Comparison of ENCODE assay signal across 10 cellular contexts in genomic region chr1:100622037-100622436, GRCh38.
DNase-seq lines count a peak whose midpoint lies in the region; ATAC-seq, FAIRE-seq and TF ChIP-seq lines count a peak whose summit lies in the region.
"Had no signal": no experiment of that assay in that cellular context is flagged by ENCODE, and none has a peak within 500 bp of the region (broad histone marks: within the 10 kb centered on the region; RNA-seq: fewer than 3 reads in every experiment).

No MANE protein-coding gene starts in this region.

- TF ChIP-seq RAD21 in HepG2 (CRISPR knock-in tag; IDR thresholded peaks at IDR 0.05), result no peak

- H3K4me3 Mint-ChIP-seq in Caco-2 (ENCODE audit: unreplicated experiment), result no peak overlapping the region

- no peaks in the 10 kb centered on the region for H3K9me3 Mint-ChIP-seq in Caco-2 (ENCODE audit: unreplicated experiment)

- H3K4me1 Mint-ChIP-seq in Caco-2 (ENCODE audit: low read depth, unreplicated experiment), result no peaks in the 10 kb centered on the region

- no peak overlapping the region for H3K9ac ChIP-seq in HepG2 (ENCODE audit: insufficient read depth, low read depth, low read length)

- H3K36me3 Mint-ChIP-seq in Caco-2 (ENCODE audit: insufficient read depth, unreplicated experiment), result no peaks in the 10 kb centered on the region

- WGBS in HepG2 (ENCODE audit: low lambda C conversion rate), result 0% methylated on average over 1 of the region's 1 CpG

- no peaks in the 10 kb centered on the region for H3K27me3 ChIP-seq in brain microvascular endothelial cell (replicated peaks)
- no peaks in the 10 kb centered on the region; a peak in 1 of 5 replicates for H3K27me3 ChIP-seq in HepG2 (ENCODE audit: control insufficient read depth in 1 of 2, insufficient read depth in 2 of 2, low read length in 2 of 2)
- no peaks in the 10 kb centered on the region for H3K27me3 ChIP-seq in Caco-2 (replicated peaks; ENCODE audit: control insufficient read depth, insufficient read depth, low read length)

- H3K4me1 ChIP-seq in HepG2 (ENCODE audit: insufficient read depth, low read length) (no peaks in the 10 kb centered on the region), Caco-2 (no peaks in the 10 kb centered on the region)

- in situ Hi-C loops in brain microvascular endothelial cell (cut with HindIII; ENCODE audit: low pct_ligation_motif_present, low sequenced_read_pairs), result loop anchor here (10.0 kb wide), 1 partner anchor 243 kb away; no protein-coding TSS in a partner anchor
- in situ Hi-C loops in HepG2 (cut with HindIII; ENCODE audit: extremely low pct_ligation_motif_present, low pct_unique_long_range_greater_than_20kb), result no loop called here

- H3K27ac ChIP-seq in brain microvascular endothelial cell (peak overlapping the region; percentile 96), HepG2 (ENCODE audit: extremely low read length, insufficient read depth, low read length) (no peak overlapping the region)

- TF ChIP-seq EP300 in HepG2 (IDR thresholded peaks at IDR 0.05; ENCODE audit: low read depth in 2 of 2, low read length in 2 of 2), result no peak
- TF ChIP-seq EP300 in HepG2 (CRISPR knock-in tag; IDR thresholded peaks at IDR 0.05; ENCODE audit: borderline replicate concordance), result no peak

- no peak for FAIRE-seq in HepG2 (lab: Jason Lieb, UNC)
- FAIRE-seq: endometrium had no signal

- no TSS peak for BruUV-seq in HepG2 (replicated peaks; lab: Mats Ljungman, UMichigan)
- BruUV-seq in Caco-2 (replicated peaks; lab: Mats Ljungman, UMichigan), result no TSS peak

- no peak overlapping the region for H3K4me2 ChIP-seq in HepG2 (ENCODE audit: low read depth, low read length)

- H3K27ac Mint-ChIP-seq in Caco-2 (ENCODE audit: unreplicated experiment), result no peak overlapping the region

- no peaks in the 10 kb centered on the region for H4K20me1 ChIP-seq in HepG2 (ENCODE audit: insufficient read depth, low read length)

- H3K27me3 Mint-ChIP-seq in Caco-2 (ENCODE audit: insufficient read depth, unreplicated experiment), result peaks cover 10% of the 10 kb centered on the region

- no peak overlapping the region for H3K4me3 ChIP-seq in AG04449 (ENCODE audit: low read depth, low read length)
- H3K4me3 ChIP-seq in brain microvascular endothelial cell (ENCODE audit: low read depth, low read length), result no peak overlapping the region
- no peak overlapping the region for H3K4me3 ChIP-seq in HepG2 (replicated peaks in 1 of 3; ENCODE audit: insufficient read depth in 1 of 3, low read depth in 2 of 3, low read length in 3 of 3)
- H3K4me3 ChIP-seq in Caco-2 (ENCODE audit: low read depth, low read length), result no peak overlapping the region

- TF ChIP-seq CTCF in AG04449 (IDR thresholded peaks at IDR 0.05; ENCODE audit: insufficient read depth, low read length, missing control alignments) (no peak), brain microvascular endothelial cell (IDR thresholded peaks at IDR 0.05; ENCODE audit: low read depth, low read length, missing control alignments) (no peak), HepG2 (CRISPR knock-in tag; IDR thresholded peaks at IDR 0.05) (no peak), Caco-2 (IDR thresholded peaks at IDR 0.05; ENCODE audit: insufficient read depth in 1 of 2, low read depth in 1 of 2, low read length in 1 of 2, severe bottlenecking in 1 of 2, unreplicated experiment in 1 of 2) (no peak)

- no peak for TF ChIP-seq POLR2A in HepG2 (IDR thresholded peaks at IDR 0.05; ENCODE audit: insufficient read depth in 1 of 2, low read depth in 2 of 2, low read length in 2 of 2)

- intact Hi-C loops in HepG2 (cut with micrococcal nuclease; ENCODE audit: unreplicated experiment) (loop anchor here (5.0 kb wide), 1 partner anchor 160 kb away; no protein-coding TSS in a partner anchor), Caco-2 (cut with micrococcal nuclease; ENCODE audit: unreplicated experiment) (no loop called here)

- H3K36me3 ChIP-seq in brain microvascular endothelial cell (replicated peaks) (no peaks in the 10 kb centered on the region), HepG2 (replicated peaks in 1 of 2; ENCODE audit: control insufficient read depth in 1 of 2, insufficient read depth in 2 of 2, low read length in 2 of 2) (no peaks in the 10 kb centered on the region), Caco-2 (ENCODE audit: control insufficient read depth, insufficient read depth, low read length) (no peaks in the 10 kb centered on the region)

- DNase-seq in AG04449 (ENCODE audit: low read depth, low spot score) (peak; percentile 99), HK-2 (ENCODE audit: unreplicated experiment) (peak; percentile 77), brain microvascular endothelial cell (peak; percentile 99), HepG2 (ENCODE audit: low spot score) (no peak), Caco-2 (no peak), D341Med (ENCODE audit: low spot score) (no peak), DMS114 treated with DMSO at 0.1 percent for 48 hours (lab: John Stamatoyannopoulos, UW; ENCODE audit: unreplicated experiment) (no peak), SIG-M5 treated with dmso at 0.1 percent for 504 hours (lab: John Stamatoyannopoulos, UW; ENCODE audit: unreplicated experiment) (no peak)
- DNase-seq: T-helper 9 cell had no signal

- POLR2A ChIA-PET in AG04449 (lab: Yijun Ruan, JAX), result interaction anchor here (1.1 to 2.4 kb wide), 4 partner anchors 9 to 240 kb away, joined by 4 to 8 read pairs (median 4); no protein-coding TSS in a partner anchor
- POLR2A ChIA-PET in HepG2 (lab: Yijun Ruan, JAX), result no interaction called here
- POLR2A ChIA-PET in Caco-2 (lab: Charles Lee), result no interaction called here

- H3K9me3 ChIP-seq in HepG2 (ENCODE audit: low read length) (no peaks in the 10 kb centered on the region), Caco-2 (no peaks in the 10 kb centered on the region)

- no peaks in the 10 kb centered on the region for H3K79me2 ChIP-seq in HepG2 (ENCODE audit: insufficient read depth, low read length)

- H2AFZ ChIP-seq in HepG2 (ENCODE audit: low read length), result no peak overlapping the region

- CTCF ChIA-PET in AG04449 (lab: Yijun Ruan, JAX) (interaction anchor here (0.9 to 5.1 kb wide), 4 partner anchors 9 to 245 kb away, joined by 3 to 17 read pairs (median 10); no protein-coding TSS in a partner anchor), HepG2 (lab: Yijun Ruan, JAX; ENCODE audit: low intra/inter-chr PET ratio, low total read pairs) (no interaction called here), Caco-2 (lab: Charles Lee) (interaction anchor here (0.6 kb wide), 1 partner anchor 290 kb away, joined by 3 read pairs; no protein-coding TSS in a partner anchor)

- ATAC-seq in HepG2, result no peak

TF ChIP-seq in HepG2, 621 proteins besides CTCF, POLR2A, EP300 and RAD21:
- TF ChIP-seq ATF7 (IDR thresholded peaks at IDR 0.05) (0 out of 2 replicates have a peak, but pooled peaks have one; percentile 34), ATF7 (CRISPR knock-in tag; IDR thresholded peaks at IDR 0.05) (no peak), IRF2 (CRISPR knock-in tag; IDR thresholded peaks at IDR 0.05) (no peak), ZNF569 (CRISPR knock-in tag; IDR thresholded peaks at IDR 0.05; ENCODE audit: borderline replicate concordance) (no peak), ONECUT2 (CRISPR knock-in tag; IDR thresholded peaks at IDR 0.05) (no peak), CEBPB (IDR thresholded peaks at IDR 0.05; ENCODE audit: borderline replicate concordance, low read depth, low read length) (peak; percentile 67), ZBTB21 (CRISPR knock-in tag; IDR thresholded peaks at IDR 0.05) (no peak), ZBTB4 (CRISPR knock-in tag; IDR thresholded peaks at IDR 0.05; ENCODE audit: borderline replicate concordance) (no peak), ZNF589 (CRISPR knock-in tag; conservative IDR thresholded peaks at IDR 0.05) (no peak), KDM1A (CRISPR knock-in tag; IDR thresholded peaks at IDR 0.05) (no peak), SMAD3 (CRISPR knock-in tag; IDR thresholded peaks at IDR 0.05) (no peak), JUND (CRISPR knock-in tag; IDR thresholded peaks at IDR 0.05) (no peak), BCL3 (CRISPR knock-in tag; IDR thresholded peaks at IDR 0.05) (no peak)
TF ChIP-seq in HepG2: peak in this region for 2.

Comparison
In these comparisons a context has a peak if more than half of its experiments do, and no peak if none do; other contexts are left out.
1. DNase-seq: peak in AG04449 (single experiment), HK-2 (single experiment) and brain microvascular endothelial cell (single experiment); none in HepG2 (single experiment), Caco-2 (0 of 2), D341Med (single experiment), DMS114 treated with DMSO at 0.1 percent for 48 hours (single experiment) and SIG-M5 treated with dmso at 0.1 percent for 504 hours (single experiment).